In genomic region chr1:220708929-220709801, GRCh38 we compare ENCODE assay signal across 1 cellular context.
TF ChIP-seq lines count a peak whose summit lies in the region.

No MANE protein-coding gene starts in this region.

TF ChIP-seq in GM12878, 131 proteins besides CTCF, POLR2A, EP300 and RAD21:
- TF ChIP-seq, protein P1, sequence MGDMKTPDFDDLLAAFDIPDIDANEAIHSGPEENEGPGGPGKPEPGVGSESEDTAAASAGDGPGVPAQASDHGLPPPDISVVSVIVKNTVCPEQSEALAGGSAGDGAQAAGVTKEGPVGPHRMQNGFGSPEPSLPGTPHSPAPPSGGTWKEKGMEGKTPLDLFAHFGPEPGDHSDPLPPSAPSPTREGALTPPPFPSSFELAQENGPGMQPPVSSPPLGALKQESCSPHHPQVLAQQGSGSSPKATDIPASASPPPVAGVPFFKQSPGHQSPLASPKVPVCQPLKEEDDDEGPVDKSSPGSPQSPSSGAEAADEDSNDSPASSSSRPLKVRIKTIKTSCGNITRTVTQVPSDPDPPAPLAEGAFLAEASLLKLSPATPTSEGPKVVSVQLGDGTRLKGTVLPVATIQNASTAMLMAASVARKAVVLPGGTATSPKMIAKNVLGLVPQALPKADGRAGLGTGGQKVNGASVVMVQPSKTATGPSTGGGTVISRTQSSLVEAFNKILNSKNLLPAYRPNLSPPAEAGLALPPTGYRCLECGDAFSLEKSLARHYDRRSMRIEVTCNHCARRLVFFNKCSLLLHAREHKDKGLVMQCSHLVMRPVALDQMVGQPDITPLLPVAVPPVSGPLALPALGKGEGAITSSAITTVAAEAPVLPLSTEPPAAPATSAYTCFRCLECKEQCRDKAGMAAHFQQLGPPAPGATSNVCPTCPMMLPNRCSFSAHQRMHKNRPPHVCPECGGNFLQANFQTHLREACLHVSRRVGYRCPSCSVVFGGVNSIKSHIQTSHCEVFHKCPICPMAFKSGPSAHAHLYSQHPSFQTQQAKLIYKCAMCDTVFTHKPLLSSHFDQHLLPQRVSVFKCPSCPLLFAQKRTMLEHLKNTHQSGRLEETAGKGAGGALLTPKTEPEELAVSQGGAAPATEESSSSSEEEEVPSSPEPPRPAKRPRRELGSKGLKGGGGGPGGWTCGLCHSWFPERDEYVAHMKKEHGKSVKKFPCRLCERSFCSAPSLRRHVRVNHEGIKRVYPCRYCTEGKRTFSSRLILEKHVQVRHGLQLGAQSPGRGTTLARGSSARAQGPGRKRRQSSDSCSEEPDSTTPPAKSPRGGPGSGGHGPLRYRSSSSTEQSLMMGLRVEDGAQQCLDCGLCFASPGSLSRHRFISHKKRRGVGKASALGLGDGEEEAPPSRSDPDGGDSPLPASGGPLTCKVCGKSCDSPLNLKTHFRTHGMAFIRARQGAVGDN (IDR thresholded peaks at IDR 0.05): no peak
- TF ChIP-seq, protein P2, sequence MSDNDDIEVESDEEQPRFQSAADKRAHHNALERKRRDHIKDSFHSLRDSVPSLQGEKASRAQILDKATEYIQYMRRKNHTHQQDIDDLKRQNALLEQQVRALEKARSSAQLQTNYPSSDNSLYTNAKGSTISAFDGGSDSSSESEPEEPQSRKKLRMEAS (IDR thresholded peaks at IDR 0.05; ENCODE audit: low read depth, low read length): no peak
- TF ChIP-seq FOS (IDR thresholded peaks at IDR 0.05; ENCODE audit: borderline replicate concordance, extremely low read depth, insufficient read length) (no peak), LARP7 (IDR thresholded peaks at IDR 0.05) (no peak), IKZF2 (IDR thresholded peaks at IDR 0.05) (no peak), ZBTB11 (CRISPR knock-in tag; IDR thresholded peaks at IDR 0.05) (no peak), MTA3 (IDR thresholded peaks at IDR 0.05; ENCODE audit: borderline replicate concordance, low read length) (no peak), RFX5 (IDR thresholded peaks at IDR 0.05; ENCODE audit: low read depth, low read length) (no peak), STAT3 (IDR thresholded peaks at IDR 0.05; ENCODE audit: low read depth, low read length) (no peak), ESRRA (IDR thresholded peaks at IDR 0.05; ENCODE audit: low read length) (no peak), WRNIP1 (IDR thresholded peaks at IDR 0.05; ENCODE audit: borderline replicate concordance, low read depth, low read length) (no peak), CEBPZ (IDR thresholded peaks at IDR 0.05; ENCODE audit: low read depth, low read length) (no peak), TCF3 (IDR thresholded peaks at IDR 0.05; ENCODE audit: borderline replicate concordance, insufficient read depth, low read depth, low read length) (no peak), NR2C2 (IDR thresholded peaks at IDR 0.05; ENCODE audit: borderline replicate concordance, control insufficient read depth, insufficient read length, low read depth) (no peak), MXI1 (IDR thresholded peaks at IDR 0.05; ENCODE audit: low read depth, low read length) (no peak), ASH2L (IDR thresholded peaks at IDR 0.05; ENCODE audit: borderline replicate concordance, low read depth) (no peak), JUND (IDR thresholded peaks at IDR 0.05; ENCODE audit: low read depth, low read length) (no peak)
- TF ChIP-seq, protein P3, sequence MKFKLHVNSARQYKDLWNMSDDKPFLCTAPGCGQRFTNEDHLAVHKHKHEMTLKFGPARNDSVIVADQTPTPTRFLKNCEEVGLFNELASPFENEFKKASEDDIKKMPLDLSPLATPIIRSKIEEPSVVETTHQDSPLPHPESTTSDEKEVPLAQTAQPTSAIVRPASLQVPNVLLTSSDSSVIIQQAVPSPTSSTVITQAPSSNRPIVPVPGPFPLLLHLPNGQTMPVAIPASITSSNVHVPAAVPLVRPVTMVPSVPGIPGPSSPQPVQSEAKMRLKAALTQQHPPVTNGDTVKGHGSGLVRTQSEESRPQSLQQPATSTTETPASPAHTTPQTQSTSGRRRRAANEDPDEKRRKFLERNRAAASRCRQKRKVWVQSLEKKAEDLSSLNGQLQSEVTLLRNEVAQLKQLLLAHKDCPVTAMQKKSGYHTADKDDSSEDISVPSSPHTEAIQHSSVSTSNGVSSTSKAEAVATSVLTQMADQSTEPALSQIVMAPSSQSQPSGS (IDR thresholded peaks at IDR 0.05; ENCODE audit: low read length): no peak
- TF ChIP-seq, protein P4, sequence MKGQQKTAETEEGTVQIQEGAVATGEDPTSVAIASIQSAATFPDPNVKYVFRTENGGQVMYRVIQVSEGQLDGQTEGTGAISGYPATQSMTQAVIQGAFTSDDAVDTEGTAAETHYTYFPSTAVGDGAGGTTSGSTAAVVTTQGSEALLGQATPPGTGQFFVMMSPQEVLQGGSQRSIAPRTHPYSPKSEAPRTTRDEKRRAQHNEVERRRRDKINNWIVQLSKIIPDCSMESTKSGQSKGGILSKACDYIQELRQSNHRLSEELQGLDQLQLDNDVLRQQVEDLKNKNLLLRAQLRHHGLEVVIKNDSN (IDR thresholded peaks at IDR 0.05; ENCODE audit: borderline replicate concordance, extremely low read length, insufficient read depth, low read depth, low read length): no peak
- TF ChIP-seq, protein P5, sequence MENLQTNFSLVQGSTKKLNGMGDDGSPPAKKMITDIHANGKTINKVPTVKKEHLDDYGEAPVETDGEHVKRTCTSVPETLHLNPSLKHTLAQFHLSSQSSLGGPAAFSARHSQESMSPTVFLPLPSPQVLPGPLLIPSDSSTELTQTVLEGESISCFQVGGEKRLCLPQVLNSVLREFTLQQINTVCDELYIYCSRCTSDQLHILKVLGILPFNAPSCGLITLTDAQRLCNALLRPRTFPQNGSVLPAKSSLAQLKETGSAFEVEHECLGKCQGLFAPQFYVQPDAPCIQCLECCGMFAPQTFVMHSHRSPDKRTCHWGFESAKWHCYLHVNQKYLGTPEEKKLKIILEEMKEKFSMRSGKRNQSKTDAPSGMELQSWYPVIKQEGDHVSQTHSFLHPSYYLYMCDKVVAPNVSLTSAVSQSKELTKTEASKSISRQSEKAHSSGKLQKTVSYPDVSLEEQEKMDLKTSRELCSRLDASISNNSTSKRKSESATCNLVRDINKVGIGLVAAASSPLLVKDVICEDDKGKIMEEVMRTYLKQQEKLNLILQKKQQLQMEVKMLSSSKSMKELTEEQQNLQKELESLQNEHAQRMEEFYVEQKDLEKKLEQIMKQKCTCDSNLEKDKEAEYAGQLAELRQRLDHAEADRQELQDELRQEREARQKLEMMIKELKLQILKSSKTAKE (IDR thresholded peaks at IDR 0.05; ENCODE audit: low read depth, poor library complexity, severe bottlenecking): no peak
